Comparison of ENCODE assay signal across 24 cellular contexts in genomic region chr5:63495225-63495624, GRCh38.
"Had no signal": no experiment of that assay in that cellular context is flagged by ENCODE, and none has a peak within 500 bp of the region (broad histone marks: within the 10 kb centered on the region; RNA-seq: fewer than 3 reads in every experiment).

No MANE protein-coding gene starts in this region.

- H3K27ac ChIP-seq: colonic mucosa, epithelial cell of prostate, esophagus squamous epithelium, gastroesophageal sphincter, heart left ventricle, hepatocyte, left lung, lower lobe of right lung had no signal

- H3K79me2 ChIP-seq: hepatocyte had no signal

- H3K4me2 ChIP-seq: hepatocyte had no signal

- H3K4me3 ChIP-seq: colonic mucosa, esophagus squamous epithelium, gastroesophageal sphincter, heart left ventricle, hepatocyte, left lung, lower lobe of right lung had no signal

- H3K9me3 ChIP-seq: colonic mucosa, esophagus squamous epithelium, gastroesophageal sphincter, heart left ventricle, lower lobe of right lung had no signal

- ATAC-seq: effector memory CD8-positive, alpha-beta T cell; esophagus mucosa; gastroesophageal sphincter; heart left ventricle; left cardiac atrium; left lung; left ventricle myocardium superior; lower lobe of right lung; naive thymus-derived CD4-positive, alpha-beta T cell had no signal

- H3K4me1 ChIP-seq: colonic mucosa, esophagus squamous epithelium, gastroesophageal sphincter, heart left ventricle, left lung, lower lobe of right lung had no signal

- H3K36me3 ChIP-seq: colonic mucosa, esophagus squamous epithelium, gastroesophageal sphincter, heart left ventricle, left lung, lower lobe of right lung had no signal

- DNase-seq: colonic mucosa; cortex of kidney; effector CD8-positive, alpha-beta T cell; effector memory CD8-positive, alpha-beta T cell; endodermal cell; erythroblast; esophagus squamous epithelium; foreskin fibroblast; heart left ventricle; hypothalamus; left cardiac atrium; left lung; left ventricle myocardium superior; lower lobe of right lung; mesenchymal stem cell; midbrain; naive thymus-derived CD4-positive, alpha-beta T cell had no signal

- H3K27me3 ChIP-seq: colonic mucosa, esophagus squamous epithelium, gastroesophageal sphincter, heart left ventricle, hepatocyte, left lung had no signal

- H2AFZ ChIP-seq: hepatocyte had no signal

- FAIRE-seq: endometrium, islet of Langerhans, keratinocyte had no signal
